Comparison of ENCODE assay signal across 32 cellular contexts in genomic region chr4:53481586-53481985, GRCh38.
"Had no signal": no experiment of that assay in that cellular context is flagged by ENCODE, and none has a peak within 500 bp of the region (broad histone marks: within the 10 kb centered on the region; RNA-seq: fewer than 3 reads in every experiment).

No MANE protein-coding gene starts in this region.

- H3K36me3 ChIP-seq: adrenal gland, brain microvascular endothelial cell, breast epithelium had no signal

- H3K4me1 ChIP-seq: body of pancreas, breast epithelium had no signal

- H3K27me3 ChIP-seq: adrenal gland, body of pancreas, brain microvascular endothelial cell, breast epithelium had no signal

- H3K27ac ChIP-seq: adrenal gland, body of pancreas, brain microvascular endothelial cell, breast epithelium, VCaP had no signal

- H3K9me3 ChIP-seq: adrenal gland, body of pancreas, breast epithelium had no signal

- H3K4me3 ChIP-seq: adrenal gland, body of pancreas, breast epithelium had no signal

- DNase-seq: activated B cell treated with CpG ODN at 0.5 μM for 24 hours; activated CD4-positive, alpha-beta memory T cell treated with anti-CD3 and anti-CD28 coated beads for 36 hours; activated CD4-positive, alpha-beta T cell treated with anti-CD3 and anti-CD28 coated beads for 4 hours; activated CD4-positive, alpha-beta T cell treated with anti-CD3 and anti-CD28 coated beads, Interleukin-2, amount 10 ng/mL, durations not matched to agents 24 days and 14 days; activated CD4-positive, alpha-beta T cell treated with anti-CD3 and anti-CD28 coated beads, Interleukin-2, amount 50 U/mL, for 1 hour; activated CD4-positive, alpha-beta T cell treated with anti-CD3 and anti-CD28 coated beads, Interleukin-2, amount 50 U/mL, for 4 hours; activated CD4-positive, CD25-positive, alpha-beta regulatory T cell treated with anti-CD3 and anti-CD28 coated beads, Interleukin-2, amount 50 U/mL, for 72 hours; activated CD8-positive, alpha-beta memory T cell treated with anti-CD3 and anti-CD28 coated beads, Interleukin-2, amount 50 U/mL, for 4 hours; activated CD8-positive, alpha-beta T cell treated with anti-CD3 and anti-CD28 coated beads for 36 hours; activated effector memory CD4-positive, alpha-beta T cell treated with anti-CD3 and anti-CD28 coated beads, Interleukin-2, amount 50 U/mL, for 16 hours; activated gamma-delta T cell treated with Interleukin-2 at 50 U/mL for 16 hours; activated naive CD4-positive, alpha-beta T cell; activated naive CD4-positive, alpha-beta T cell treated with anti-CD3 and anti-CD28 coated beads for 36 hours; activated naive CD4-positive, alpha-beta T cell treated with anti-CD3 and anti-CD28 coated beads, Interleukin-2, amount 50 U/mL, for 16 hours; activated naive CD8-positive, alpha-beta T cell treated with anti-CD3 and anti-CD28 coated beads for 36 hours; activated T-cell treated with anti-CD3 and anti-CD28 coated beads for 4 hours; activated T-cell treated with anti-CD3 and anti-CD28 coated beads, Interleukin-2, amount 50 U/mL, for 1 hour; activated T-cell treated with anti-CD3 and anti-CD28 coated beads, Interleukin-2, amount 50 U/mL, for 4 hours; activated T-cell treated with anti-CD3 and anti-CD28 coated beads, Interleukin-2, amount 50 U/mL, for 72 hours; adrenal gland; amniotic stem cell; aorta; body of pancreas; brain microvascular endothelial cell; central memory CD4-positive, alpha-beta T cell; T-helper 1 cell; T-helper 2 cell; T-helper 9 cell had no signal

- ATAC-seq: activated CD8-positive, alpha-beta T cell treated with anti-CD3 and anti-CD28 coated beads for 36 hours; activated naive CD4-positive, alpha-beta T cell treated with anti-CD3 and anti-CD28 coated beads, Interleukin-2, amount 50 U/mL, for 72 hours; activated T-cell treated with anti-CD3 and anti-CD28 coated beads, Interleukin-2, amount 50 U/mL, for 4 hours; activated T-cell treated with anti-CD3 and anti-CD28 coated beads, Interleukin-2, amount 50 U/mL, for 72 hours; activated T-helper 17 cell treated with anti-CD3 and anti-CD28 coated beads, Interleukin-2, amount 50 U/mL, for 72 hours; body of pancreas had no signal
